Comparison of ENCODE assay signal across 20 cellular contexts in genomic region chr9:4116708-4117460, GRCh38.
DNase-seq lines count a peak whose midpoint lies in the region; ATAC-seq and TF ChIP-seq lines count a peak whose summit lies in the region.
"Had no signal": no experiment of that assay in that cellular context is flagged by ENCODE, and none has a peak within 500 bp of the region (broad histone marks: within the 10 kb centered on the region; RNA-seq: fewer than 3 reads in every experiment).

No MANE protein-coding gene starts in this region.

- H3K4me1 ChIP-seq in ascending aorta (peaks cover 0 to 35% of the 10 kb centered on the region in 2 donors), foreskin keratinocyte (peaks cover 18% of the 10 kb centered on the region)
- H3K4me1 ChIP-seq: spleen had no signal

- H3K4me3 ChIP-seq in ascending aorta, result no peak overlapping the region
- H3K4me3 ChIP-seq: GM12878, K562, ovary, PC-9, spleen had no signal

- H3K27me3 ChIP-seq in ascending aorta, result no peaks in the 10 kb centered on the region
- H3K27me3 ChIP-seq in foreskin keratinocyte, result no peaks in the 10 kb centered on the region
- H3K27me3 ChIP-seq: ovary, spleen had no signal

- no peak overlapping the region for H3K4me3 Mint-ChIP-seq in progenitor cell of endocrine pancreas (ENCODE audit: low read depth)
- H3K4me3 Mint-ChIP-seq: activated CD4-positive, alpha-beta memory T cell treated with anti-CD3 and anti-CD28 coated beads for 36 hours; activated naive CD8-positive, alpha-beta T cell treated with anti-CD3 and anti-CD28 coated beads for 36 hours; stimulated activated effector memory CD8-positive, alpha-beta T cell treated with anti-CD3 and anti-CD28 coated beads, Interleukin-12 subunit alpha, Interleukin-12 subunit beta, amount 100 ng/mL, for 72 hours had no signal

- ATAC-seq in foreskin keratinocyte (peak; percentile 10), GM21737 (IDR thresholded peaks at IDR 0.05; ENCODE audit: unreplicated experiment) (no peak), GM19467 (IDR thresholded peaks at IDR 0.05; ENCODE audit: unreplicated experiment) (no peak), HG03439 (IDR thresholded peaks at IDR 0.05; ENCODE audit: unreplicated experiment) (no peak)

- H3K4me1 Mint-ChIP-seq in progenitor cell of endocrine pancreas (ENCODE audit: low read depth), result peaks cover 37% of the 10 kb centered on the region
- H3K4me1 Mint-ChIP-seq: activated naive CD8-positive, alpha-beta T cell treated with anti-CD3 and anti-CD28 coated beads for 36 hours; stimulated activated effector memory CD8-positive, alpha-beta T cell treated with anti-CD3 and anti-CD28 coated beads, Interleukin-12 subunit alpha, Interleukin-12 subunit beta, amount 100 ng/mL, for 72 hours had no signal

- H3K36me3 ChIP-seq in ascending aorta, result no peaks in the 10 kb centered on the region
- H3K36me3 ChIP-seq: ovary had no signal

- peak overlapping the region; percentile 57 to 62 for H3K27ac ChIP-seq in ascending aorta
- H3K27ac ChIP-seq in foreskin keratinocyte, result no peak overlapping the region
- H3K27ac ChIP-seq: HL-60, ovary, PC-9, spleen had no signal

- peaks cover 27% of the 10 kb centered on the region for H3K36me3 Mint-ChIP-seq in progenitor cell of endocrine pancreas (ENCODE audit: insufficient read depth)
- H3K36me3 Mint-ChIP-seq: activated CD4-positive, alpha-beta memory T cell treated with anti-CD3 and anti-CD28 coated beads for 36 hours; activated naive CD8-positive, alpha-beta T cell treated with anti-CD3 and anti-CD28 coated beads for 36 hours; stimulated activated effector memory CD8-positive, alpha-beta T cell treated with anti-CD3 and anti-CD28 coated beads, Interleukin-12 subunit alpha, Interleukin-12 subunit beta, amount 100 ng/mL, for 72 hours had no signal

- H3K9me3 Mint-ChIP-seq in progenitor cell of endocrine pancreas (ENCODE audit: low read depth), result peaks cover 8% of the 10 kb centered on the region
- H3K9me3 Mint-ChIP-seq: activated CD4-positive, alpha-beta memory T cell treated with anti-CD3 and anti-CD28 coated beads for 36 hours; activated naive CD8-positive, alpha-beta T cell treated with anti-CD3 and anti-CD28 coated beads for 36 hours; stimulated activated effector memory CD8-positive, alpha-beta T cell treated with anti-CD3 and anti-CD28 coated beads, Interleukin-12 subunit alpha, Interleukin-12 subunit beta, amount 100 ng/mL, for 72 hours had no signal

- no peaks in the 10 kb centered on the region for H3K27me3 Mint-ChIP-seq in progenitor cell of endocrine pancreas
- H3K27me3 Mint-ChIP-seq: activated CD4-positive, alpha-beta memory T cell treated with anti-CD3 and anti-CD28 coated beads for 36 hours; activated naive CD8-positive, alpha-beta T cell treated with anti-CD3 and anti-CD28 coated beads for 36 hours had no signal

- TF ChIP-seq CTCF in ascending aorta (IDR thresholded peaks at IDR 0.05) (no peak), foreskin keratinocyte (conservative IDR thresholded peaks at IDR 0.05) (no peak), progenitor cell of endocrine pancreas (IDR thresholded peaks at IDR 0.05; ENCODE audit: unreplicated experiment) (no peak)

- H3K27ac Mint-ChIP-seq in progenitor cell of endocrine pancreas, result peak overlapping the region; percentile 77
- H3K27ac Mint-ChIP-seq: activated CD4-positive, alpha-beta memory T cell treated with anti-CD3 and anti-CD28 coated beads for 36 hours; activated naive CD8-positive, alpha-beta T cell treated with anti-CD3 and anti-CD28 coated beads for 36 hours; stimulated activated effector memory CD8-positive, alpha-beta T cell treated with anti-CD3 and anti-CD28 coated beads, Interleukin-12 subunit alpha, Interleukin-12 subunit beta, amount 100 ng/mL, for 72 hours had no signal

- intact Hi-C loops in ascending aorta (cut with DNase I), result loop anchor here (10.0 kb wide), 1 partner anchor 592 kb away; the partner anchor contains the start of gene RFX3

- DNase-seq in AG08395 (ENCODE audit: low spot score) (peak; percentile 44), ascending aorta (ENCODE audit: low spot score in 2 of 2) (no peak), foreskin keratinocyte (peak; percentile 37 to 51), progenitor cell of endocrine pancreas (ENCODE audit: low spot score, unreplicated experiment) (no peak), NK-92 (lab: John Stamatoyannopoulos, UW; ENCODE audit: unreplicated experiment) (no peak)
- DNase-seq: cerebellar nuclear complex, NCI-H2081 treated with DMSO at 0.1 percent for 48 hours, NCI-H526 treated with DMSO at 0.1 percent for 48 hours, PC-9 had no signal

- no peaks in the 10 kb centered on the region for H3K9me3 ChIP-seq in ascending aorta
- H3K9me3 ChIP-seq: ovary, spleen had no signal

Comparison
In these comparisons a context has a peak if more than half of its experiments do, and no peak if none do; other contexts are left out.
1. DNase-seq: peak in AG08395 (single experiment) and foreskin keratinocyte (2 of 2); none in ascending aorta (0 of 2), progenitor cell of endocrine pancreas (single experiment) and NK-92 (single experiment).